11 cellular contexts compared by ENCODE assay signal in the genomic region with DNA sequence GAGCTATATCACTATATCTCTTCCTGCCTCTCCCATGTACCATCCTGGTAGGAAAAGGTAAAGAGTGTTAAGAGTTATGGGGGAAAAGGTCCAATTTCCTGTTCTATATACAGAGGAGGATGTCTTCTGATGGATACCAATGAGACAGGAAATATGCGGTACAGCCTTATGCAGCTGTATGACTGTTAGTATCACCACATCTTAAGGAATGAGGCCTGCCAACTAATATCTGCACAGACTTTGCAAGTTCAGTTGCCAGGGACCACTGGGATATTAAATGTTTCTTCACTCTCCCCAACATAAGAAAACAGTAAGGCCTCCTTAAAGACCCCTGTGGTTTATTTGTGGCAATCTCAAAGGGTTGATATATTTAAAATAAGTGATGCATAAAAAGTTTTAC.
"Had no signal": no experiment of that assay in that cellular context is flagged by ENCODE, and none has a peak within 500 bp of the region (broad histone marks: within the 10 kb centered on the region; RNA-seq: fewer than 3 reads in every experiment).

No MANE protein-coding gene starts in this region.

- H3K4me3 ChIP-seq: GM23248, HAP-1 had no signal

- DNase-seq: GM23248, GOT3, H7, HFFc6, IMR-90, Karpas-422, KBM-7 had no signal

- H3K27ac ChIP-seq: GM23248, HL-60, KMS-11 had no signal

- ATAC-seq: HCT116 had no signal
